8 cellular contexts compared by ENCODE assay signal in genomic region chr19:51904331-51905165, GRCh38. TPM values are rescaled to one million over a fixed set of nuclear protein-coding genes. Genes with fewer than 3 reads are reported as not detected.
A peak's percentile ranks its signal among the peaks of the same experiment; 100 is the strongest.
DNase-seq lines count a peak whose midpoint lies in the region; ATAC-seq and TF ChIP-seq lines count a peak whose summit lies in the region.

Gene ZNF649, minus strand, starts transcription at chr19:51905017. Its CDS starts 4,910 bp downstream, at chr19:51900107.

- peaks cover 7% of the 10 kb centered on the region for H3K4me1 Mint-ChIP-seq in Caco-2 (ENCODE audit: low read depth, unreplicated experiment)
- peaks cover 14% of the 10 kb centered on the region for H3K4me1 Mint-ChIP-seq in activated naive CD8-positive, alpha-beta T cell treated with anti-CD3 and anti-CD28 coated beads, Interleukin-2, amount 10 ng/mL, durations not matched to agents 7 days and 5 days

- H3K9me3 Mint-ChIP-seq in Caco-2 (ENCODE audit: unreplicated experiment) = peaks cover 75% of the 10 kb centered on the region
- peaks cover 34% of the 10 kb centered on the region for H3K9me3 Mint-ChIP-seq in activated naive CD8-positive, alpha-beta T cell treated with anti-CD3 and anti-CD28 coated beads, Interleukin-2, amount 10 ng/mL, durations not matched to agents 7 days and 5 days

- no peak for TF ChIP-seq CTCF in Caco-2 (IDR thresholded peaks at IDR 0.05; ENCODE audit: insufficient read depth in 1 of 2, low read depth in 1 of 2, low read length in 1 of 2, severe bottlenecking in 1 of 2, unreplicated experiment in 1 of 2)
- TF ChIP-seq CTCF in omental fat pad (IDR thresholded peaks at IDR 0.05) = no peak
- TF ChIP-seq CTCF in suprapubic skin (IDR thresholded peaks at IDR 0.05) = no peak

- H3K4me1 ChIP-seq in Caco-2 (no peaks in the 10 kb centered on the region; the same call in 1 of the 2 replicates), suprapubic skin (peaks cover 11% of the 10 kb centered on the region)

- peaks cover 14% of the 10 kb centered on the region for H3K36me3 Mint-ChIP-seq in Caco-2 (ENCODE audit: insufficient read depth, unreplicated experiment)
- H3K36me3 Mint-ChIP-seq in activated naive CD8-positive, alpha-beta T cell treated with anti-CD3 and anti-CD28 coated beads, Interleukin-2, amount 10 ng/mL, durations not matched to agents 7 days and 5 days = peaks cover 54% of the 10 kb centered on the region

- H3K4me3 ChIP-seq in Caco-2 (ENCODE audit: low read depth, low read length) = peak within 1 kb of the TSS; percentile 45
- peak within 1 kb of the TSS; percentile 60 for H3K4me3 ChIP-seq in suprapubic skin

- H3K27ac ChIP-seq in suprapubic skin = peak within 1 kb of the TSS; percentile 84

- intact Hi-C loops in Caco-2 (cut with micrococcal nuclease; ENCODE audit: unreplicated experiment) (loop anchor here (2.0 kb wide), 2 partner anchors 16 to 22 kb away; partner anchors contain the start of gene ZNF613), Right ventricle myocardium inferior (cut with DNase I) (no loop called here)

- no peak for TF ChIP-seq EP300 in suprapubic skin (IDR thresholded peaks at IDR 0.05)

- H3K4me3 Mint-ChIP-seq in Caco-2 (ENCODE audit: unreplicated experiment) = peak within 1 kb of the TSS; percentile 88
- H3K4me3 Mint-ChIP-seq in activated naive CD8-positive, alpha-beta T cell treated with anti-CD3 and anti-CD28 coated beads, Interleukin-2, amount 10 ng/mL, durations not matched to agents 7 days and 5 days = peak within 1 kb of the TSS; percentile 96

- no peak for TF ChIP-seq POLR2A in suprapubic skin (IDR thresholded peaks at IDR 0.05)

- POLR2A ChIA-PET in Caco-2 (lab: Charles Lee) = no interaction called here
- POLR2A ChIA-PET in activated naive CD8-positive, alpha-beta T cell treated with anti-CD3 and anti-CD28 coated beads, Interleukin-2, amount 10 ng/mL, durations not matched to agents 7 days and 5 days (lab: Charles Lee) = interaction anchor here (0.7 kb wide), 2 partner anchors 124 to 145 kb away, joined by 3 read pairs; no protein-coding TSS in a partner anchor

- H3K9me3 ChIP-seq in Caco-2 = peaks cover 64% of the 10 kb centered on the region
- no peaks in the 10 kb centered on the region for H3K9me3 ChIP-seq in suprapubic skin

- H3K36me3 ChIP-seq in Caco-2 (ENCODE audit: control insufficient read depth, insufficient read depth, low read length) = no peaks in the 10 kb centered on the region
- H3K36me3 ChIP-seq in suprapubic skin = peaks cover 12% of the 10 kb centered on the region

- ATAC-seq in GM21528 (IDR thresholded peaks at IDR 0.05; ENCODE audit: low FRiP score, unreplicated experiment) (peak; percentile 76), Right ventricle myocardium inferior (peak; percentile 99), omental fat pad (ENCODE audit: low FRiP score) (peak; percentile 84)
- peak; percentile 93 for ATAC-seq in activated naive CD8-positive, alpha-beta T cell treated with anti-CD3 and anti-CD28 coated beads, Interleukin-2, amount 10 ng/mL, durations not matched to agents 7 days and 5 days (ENCODE audit: low read depth)

- WGBS in suprapubic skin = under 1% methylated on average over 43 of the region's 43 CpGs

- peak within 1 kb of the TSS; percentile 96 for H3K27ac Mint-ChIP-seq in Caco-2 (ENCODE audit: unreplicated experiment)
- peak within 1 kb of the TSS; percentile 97 for H3K27ac Mint-ChIP-seq in activated naive CD8-positive, alpha-beta T cell treated with anti-CD3 and anti-CD28 coated beads, Interleukin-2, amount 10 ng/mL, durations not matched to agents 7 days and 5 days

- no TSS peak for BruUV-seq in Caco-2 (replicated peaks; lab: Mats Ljungman, UMichigan)

- no peaks in the 10 kb centered on the region for H3K27me3 Mint-ChIP-seq in Caco-2 (ENCODE audit: insufficient read depth, unreplicated experiment)
- H3K27me3 Mint-ChIP-seq in activated naive CD8-positive, alpha-beta T cell treated with anti-CD3 and anti-CD28 coated beads, Interleukin-2, amount 10 ng/mL, durations not matched to agents 7 days and 5 days = peaks cover 9% of the 10 kb centered on the region

- no peaks in the 10 kb centered on the region for H3K27me3 ChIP-seq in Caco-2 (replicated peaks; ENCODE audit: control insufficient read depth, insufficient read depth, low read length)
- H3K27me3 ChIP-seq in suprapubic skin = peaks cover 17% of the 10 kb centered on the region

- DNase-seq in Caco-2 (peak; percentile 79 to 80), M059J (ENCODE audit: low read depth) (peak; percentile 83), SW480 (ENCODE audit: low spot score) (peak; percentile 86), Right ventricle myocardium inferior (ENCODE audit: missing footprints) (peak; percentile 93), omental fat pad (ENCODE audit: low spot score) (no peak), suprapubic skin (ENCODE audit: low spot score in 2 of 2) (peak; percentile 80 to 87)
- DNase-seq in activated naive CD8-positive, alpha-beta T cell treated with anti-CD3 and anti-CD28 coated beads, Interleukin-2, amount 10 ng/mL, durations not matched to agents 7 days and 5 days = peak; percentile 81

- CTCF ChIA-PET in Caco-2 (lab: Charles Lee) = no interaction called here

RNA-seq across cellular contexts. Expression of gene ZNF649, which starts in this region (rescaled TPM):
- total RNA-seq in Caco-2 (2022) (3.7 and 7.9 TPM in 2 replicates), Right ventricle myocardium inferior (8.8 TPM), omental fat pad (10 to 100 TPM in 2 of 4 donors, 1 to 10 TPM in 2; 8.2 to 13.3 (median 10.6) TPM), suprapubic skin (10 to 100 TPM in 3 of 4 donors, 1 to 10 TPM in 1; 9.0 to 19.7 (median 14.3) TPM)
- 5.0 and 5.2 TPM in 2 replicates for total RNA-seq in M059J (2014; rRNA removed; shearing (Covaris generic))
- total RNA-seq in activated naive CD8-positive, alpha-beta T cell treated with anti-CD3 and anti-CD28 coated beads, Interleukin-2, amount 10 ng/mL, durations not matched to agents 7 days and 5 days = 10 to 100 TPM; 19.7 to 21.1 TPM
